In the genomic region with DNA sequence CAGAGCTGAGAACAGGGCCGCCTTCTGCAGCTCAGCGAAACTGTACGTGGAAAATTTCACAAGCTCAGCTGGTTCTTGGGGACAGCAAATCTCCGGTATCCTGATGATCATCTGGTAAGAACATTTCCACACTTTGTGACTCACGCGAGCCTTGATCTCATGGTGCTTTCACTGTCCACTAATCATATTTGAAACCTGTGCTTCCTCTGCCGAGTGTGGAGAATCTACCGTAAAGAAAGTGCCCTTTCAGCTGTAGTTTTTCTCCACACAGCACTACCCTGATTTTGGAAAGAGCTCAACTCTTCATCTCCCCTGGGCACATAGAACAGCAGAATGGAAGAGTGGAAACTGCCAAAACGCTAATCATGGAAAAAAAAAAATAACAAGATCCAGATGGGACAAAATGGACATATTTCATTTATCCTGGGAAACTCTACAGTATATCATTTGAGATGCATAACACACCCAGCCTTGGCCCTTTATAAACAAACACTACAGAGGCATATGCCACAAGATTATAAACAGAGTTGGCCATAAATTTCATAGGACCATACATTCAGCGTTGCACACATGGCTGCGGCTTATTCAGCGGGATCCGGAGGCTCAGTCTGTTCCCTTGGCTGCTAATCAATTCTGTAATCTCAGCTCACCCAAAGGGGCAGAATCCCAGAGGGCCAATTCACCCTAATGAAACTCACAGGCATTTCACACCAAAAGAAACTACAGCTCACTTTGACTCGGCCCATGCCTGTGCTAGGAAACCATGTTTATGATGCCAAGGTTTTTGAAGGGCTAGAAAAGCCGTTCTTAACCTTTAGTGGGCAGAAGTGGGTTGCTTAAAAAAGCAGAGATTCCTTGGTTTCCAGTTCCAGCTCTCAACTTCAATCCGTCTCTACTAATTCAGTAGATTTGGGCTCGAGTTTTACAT, we compare ENCODE assay signal across 1 cellular context.
A peak's percentile ranks its signal among the peaks of the same experiment; 100 is the strongest.
TF ChIP-seq lines count a peak whose summit lies in the region.

No MANE protein-coding gene starts in this region.

TF ChIP-seq in SK-N-SH, 30 proteins besides CTCF, POLR2A, EP300 and RAD21 (continued from another document):
- no peak for TF ChIP-seq RFX5 (IDR thresholded peaks at IDR 0.05; ENCODE audit: low read length)
- TF ChIP-seq, protein P1, sequence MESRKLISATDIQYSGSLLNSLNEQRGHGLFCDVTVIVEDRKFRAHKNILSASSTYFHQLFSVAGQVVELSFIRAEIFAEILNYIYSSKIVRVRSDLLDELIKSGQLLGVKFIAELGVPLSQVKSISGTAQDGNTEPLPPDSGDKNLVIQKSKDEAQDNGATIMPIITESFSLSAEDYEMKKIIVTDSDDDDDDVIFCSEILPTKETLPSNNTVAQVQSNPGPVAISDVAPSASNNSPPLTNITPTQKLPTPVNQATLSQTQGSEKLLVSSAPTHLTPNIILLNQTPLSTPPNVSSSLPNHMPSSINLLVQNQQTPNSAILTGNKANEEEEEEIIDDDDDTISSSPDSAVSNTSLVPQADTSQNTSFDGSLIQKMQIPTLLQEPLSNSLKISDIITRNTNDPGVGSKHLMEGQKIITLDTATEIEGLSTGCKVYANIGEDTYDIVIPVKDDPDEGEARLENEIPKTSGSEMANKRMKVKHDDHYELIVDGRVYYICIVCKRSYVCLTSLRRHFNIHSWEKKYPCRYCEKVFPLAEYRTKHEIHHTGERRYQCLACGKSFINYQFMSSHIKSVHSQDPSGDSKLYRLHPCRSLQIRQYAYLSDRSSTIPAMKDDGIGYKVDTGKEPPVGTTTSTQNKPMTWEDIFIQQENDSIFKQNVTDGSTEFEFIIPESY (IDR thresholded peaks at IDR 0.05; ENCODE audit: borderline replicate concordance, low read depth) = no peak
- TF ChIP-seq ELF1 (IDR thresholded peaks at IDR 0.05) = no peak
- TF ChIP-seq RCOR1 (IDR thresholded peaks at IDR 0.05; ENCODE audit: low read length) = peak; percentile 39; the same call in 1 of the 2 replicates
- TF ChIP-seq, protein P2, sequence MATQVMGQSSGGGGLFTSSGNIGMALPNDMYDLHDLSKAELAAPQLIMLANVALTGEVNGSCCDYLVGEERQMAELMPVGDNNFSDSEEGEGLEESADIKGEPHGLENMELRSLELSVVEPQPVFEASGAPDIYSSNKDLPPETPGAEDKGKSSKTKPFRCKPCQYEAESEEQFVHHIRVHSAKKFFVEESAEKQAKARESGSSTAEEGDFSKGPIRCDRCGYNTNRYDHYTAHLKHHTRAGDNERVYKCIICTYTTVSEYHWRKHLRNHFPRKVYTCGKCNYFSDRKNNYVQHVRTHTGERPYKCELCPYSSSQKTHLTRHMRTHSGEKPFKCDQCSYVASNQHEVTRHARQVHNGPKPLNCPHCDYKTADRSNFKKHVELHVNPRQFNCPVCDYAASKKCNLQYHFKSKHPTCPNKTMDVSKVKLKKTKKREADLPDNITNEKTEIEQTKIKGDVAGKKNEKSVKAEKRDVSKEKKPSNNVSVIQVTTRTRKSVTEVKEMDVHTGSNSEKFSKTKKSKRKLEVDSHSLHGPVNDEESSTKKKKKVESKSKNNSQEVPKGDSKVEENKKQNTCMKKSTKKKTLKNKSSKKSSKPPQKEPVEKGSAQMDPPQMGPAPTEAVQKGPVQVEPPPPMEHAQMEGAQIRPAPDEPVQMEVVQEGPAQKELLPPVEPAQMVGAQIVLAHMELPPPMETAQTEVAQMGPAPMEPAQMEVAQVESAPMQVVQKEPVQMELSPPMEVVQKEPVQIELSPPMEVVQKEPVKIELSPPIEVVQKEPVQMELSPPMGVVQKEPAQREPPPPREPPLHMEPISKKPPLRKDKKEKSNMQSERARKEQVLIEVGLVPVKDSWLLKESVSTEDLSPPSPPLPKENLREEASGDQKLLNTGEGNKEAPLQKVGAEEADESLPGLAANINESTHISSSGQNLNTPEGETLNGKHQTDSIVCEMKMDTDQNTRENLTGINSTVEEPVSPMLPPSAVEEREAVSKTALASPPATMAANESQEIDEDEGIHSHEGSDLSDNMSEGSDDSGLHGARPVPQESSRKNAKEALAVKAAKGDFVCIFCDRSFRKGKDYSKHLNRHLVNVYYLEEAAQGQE (IDR thresholded peaks at IDR 0.05; ENCODE audit: low read depth, low read length) = no peak
- TF ChIP-seq, protein P3, sequence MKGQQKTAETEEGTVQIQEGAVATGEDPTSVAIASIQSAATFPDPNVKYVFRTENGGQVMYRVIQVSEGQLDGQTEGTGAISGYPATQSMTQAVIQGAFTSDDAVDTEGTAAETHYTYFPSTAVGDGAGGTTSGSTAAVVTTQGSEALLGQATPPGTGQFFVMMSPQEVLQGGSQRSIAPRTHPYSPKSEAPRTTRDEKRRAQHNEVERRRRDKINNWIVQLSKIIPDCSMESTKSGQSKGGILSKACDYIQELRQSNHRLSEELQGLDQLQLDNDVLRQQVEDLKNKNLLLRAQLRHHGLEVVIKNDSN (IDR thresholded peaks at IDR 0.05; ENCODE audit: borderline replicate concordance, low read depth) = no peak
- TF ChIP-seq JUND (IDR thresholded peaks at IDR 0.05) = no peak
- no peak for TF ChIP-seq POLR2AphosphoS5 (IDR thresholded peaks at IDR 0.05; ENCODE audit: low read depth, low read length)
- no peak for TF ChIP-seq YY1 (IDR thresholded peaks at IDR 0.05; ENCODE audit: low read depth)
- peak; percentile 2; the same call in 1 of the 2 replicates for TF ChIP-seq SMC3 (IDR thresholded peaks at IDR 0.05; ENCODE audit: low read depth, low read length)
- TF ChIP-seq NFIC (IDR thresholded peaks at IDR 0.05; ENCODE audit: borderline replicate concordance) = no peak
- TF ChIP-seq SIN3A (IDR thresholded peaks at IDR 0.05; ENCODE audit: borderline replicate concordance, low read depth, low read length) = no peak
- peak; percentile 42; the same call in 1 of the 2 replicates for TF ChIP-seq GATA2 (CRISPR knock-in tag; IDR thresholded peaks at IDR 0.05)
- TF ChIP-seq TAF1 (IDR thresholded peaks at IDR 0.05; ENCODE audit: borderline replicate concordance, low read depth, low read length) = no peak
- TF ChIP-seq, protein P4, sequence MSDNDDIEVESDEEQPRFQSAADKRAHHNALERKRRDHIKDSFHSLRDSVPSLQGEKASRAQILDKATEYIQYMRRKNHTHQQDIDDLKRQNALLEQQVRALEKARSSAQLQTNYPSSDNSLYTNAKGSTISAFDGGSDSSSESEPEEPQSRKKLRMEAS (IDR thresholded peaks at IDR 0.05; ENCODE audit: low read depth) = no peak
